Comparison of ENCODE assay signal across 1 cellular context in the genomic region with DNA sequence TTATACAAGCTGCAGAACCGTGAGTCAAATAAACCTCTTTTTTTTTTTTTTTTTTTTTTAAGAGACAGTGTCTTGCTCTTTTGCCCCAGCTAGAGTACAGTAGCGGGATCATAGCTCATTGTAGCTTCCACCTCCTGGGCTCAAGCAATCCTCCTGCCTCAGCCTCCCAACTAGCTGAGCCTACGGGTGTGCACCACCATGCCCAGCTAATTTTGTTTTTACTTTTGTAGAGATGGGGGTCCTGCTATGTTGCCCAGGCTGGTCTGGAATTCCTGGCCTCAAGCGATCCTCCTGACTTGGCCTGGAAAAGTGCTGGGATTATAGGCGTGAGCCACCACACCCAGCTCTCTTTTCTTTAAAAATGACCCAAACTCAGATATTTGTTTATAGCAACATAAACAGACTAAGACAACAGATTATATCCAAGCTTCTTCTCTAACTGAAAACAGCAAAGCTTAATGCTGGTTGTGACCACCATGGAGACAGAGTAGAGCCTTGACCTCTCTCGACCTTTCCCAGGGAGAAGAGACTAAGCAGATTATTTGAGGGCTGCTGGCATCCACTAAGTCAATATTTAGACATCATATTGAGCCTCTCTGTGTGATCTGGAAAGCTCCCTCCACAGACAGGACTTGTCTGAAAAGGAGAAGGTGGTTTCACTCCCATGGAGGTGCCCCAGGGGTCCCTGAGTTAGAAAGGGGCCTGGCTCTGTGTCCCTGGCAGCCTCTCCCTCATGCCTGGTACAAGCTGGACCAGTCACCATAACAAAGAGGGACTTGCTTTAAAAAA.
TF ChIP-seq lines count a peak whose summit lies in the region.

No MANE protein-coding gene starts in this region.

TF ChIP-seq in HepG2, 621 proteins besides CTCF, POLR2A, EP300 and RAD21 (continued from another document):
- TF ChIP-seq, protein P1, sequence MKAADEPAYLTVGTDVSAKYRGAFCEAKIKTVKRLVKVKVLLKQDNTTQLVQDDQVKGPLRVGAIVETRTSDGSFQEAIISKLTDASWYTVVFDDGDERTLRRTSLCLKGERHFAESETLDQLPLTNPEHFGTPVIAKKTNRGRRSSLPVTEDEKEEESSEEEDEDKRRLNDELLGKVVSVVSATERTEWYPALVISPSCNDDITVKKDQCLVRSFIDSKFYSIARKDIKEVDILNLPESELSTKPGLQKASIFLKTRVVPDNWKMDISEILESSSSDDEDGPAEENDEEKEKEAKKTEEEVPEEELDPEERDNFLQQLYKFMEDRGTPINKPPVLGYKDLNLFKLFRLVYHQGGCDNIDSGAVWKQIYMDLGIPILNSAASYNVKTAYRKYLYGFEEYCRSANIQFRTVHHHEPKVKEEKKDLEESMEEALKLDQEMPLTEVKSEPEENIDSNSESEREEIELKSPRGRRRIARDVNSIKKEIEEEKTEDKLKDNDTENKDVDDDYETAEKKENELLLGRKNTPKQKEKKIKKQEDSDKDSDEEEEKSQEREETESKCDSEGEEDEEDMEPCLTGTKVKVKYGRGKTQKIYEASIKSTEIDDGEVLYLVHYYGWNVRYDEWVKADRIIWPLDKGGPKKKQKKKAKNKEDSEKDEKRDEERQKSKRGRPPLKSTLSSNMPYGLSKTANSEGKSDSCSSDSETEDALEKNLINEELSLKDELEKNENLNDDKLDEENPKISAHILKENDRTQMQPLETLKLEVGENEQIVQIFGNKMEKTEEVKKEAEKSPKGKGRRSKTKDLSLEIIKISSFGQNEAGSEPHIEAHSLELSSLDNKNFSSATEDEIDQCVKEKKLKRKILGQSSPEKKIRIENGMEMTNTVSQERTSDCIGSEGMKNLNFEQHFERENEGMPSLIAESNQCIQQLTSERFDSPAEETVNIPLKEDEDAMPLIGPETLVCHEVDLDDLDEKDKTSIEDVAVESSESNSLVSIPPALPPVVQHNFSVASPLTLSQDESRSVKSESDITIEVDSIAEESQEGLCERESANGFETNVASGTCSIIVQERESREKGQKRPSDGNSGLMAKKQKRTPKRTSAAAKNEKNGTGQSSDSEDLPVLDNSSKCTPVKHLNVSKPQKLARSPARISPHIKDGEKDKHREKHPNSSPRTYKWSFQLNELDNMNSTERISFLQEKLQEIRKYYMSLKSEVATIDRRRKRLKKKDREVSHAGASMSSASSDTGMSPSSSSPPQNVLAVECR (CRISPR knock-in tag; IDR thresholded peaks at IDR 0.05; ENCODE audit: borderline replicate concordance) = no peak
- no peak for TF ChIP-seq SNRNP70 (IDR thresholded peaks at IDR 0.05; ENCODE audit: low read depth, low read length)
- no peak for TF ChIP-seq ZNF75D (CRISPR knock-in tag; IDR thresholded peaks at IDR 0.05; ENCODE audit: borderline replicate concordance)
- peak; percentile 82 to 85 for TF ChIP-seq NR2F1 (CRISPR knock-in tag; IDR thresholded peaks at IDR 0.05)
- TF ChIP-seq TEAD3 (CRISPR knock-in tag; optimal IDR thresholded peaks at IDR 0.05; ENCODE audit: borderline replicate concordance) = peak; percentile 89
- TF ChIP-seq HDAC2 (CRISPR knock-in tag; IDR thresholded peaks at IDR 0.05) = peak; percentile 45; the same call in 1 of the 2 replicates
- TF ChIP-seq FIP1L1 (IDR thresholded peaks at IDR 0.05; ENCODE audit: borderline replicate concordance, insufficient read depth, low read depth, low read length) = no peak
- TF ChIP-seq ZNF24 (IDR thresholded peaks at IDR 0.05) = no peak
- TF ChIP-seq ZNF331 (CRISPR knock-in tag; IDR thresholded peaks at IDR 0.05) = peak; percentile 13; the same call in 1 of the 2 replicates
- no peak for TF ChIP-seq ZNF766 (CRISPR knock-in tag; IDR thresholded peaks at IDR 0.05; ENCODE audit: borderline replicate concordance)
- no peak for TF ChIP-seq KDM5A (IDR thresholded peaks at IDR 0.05; ENCODE audit: borderline replicate concordance, low read length)
- no peak for TF ChIP-seq ZNF558 (CRISPR knock-in tag; IDR thresholded peaks at IDR 0.05; ENCODE audit: borderline replicate concordance)
- TF ChIP-seq NR2F2 (IDR thresholded peaks at IDR 0.05; ENCODE audit: borderline replicate concordance, low read depth) = peak; percentile 83
- no peak for TF ChIP-seq ZNF354B (CRISPR knock-in tag; IDR thresholded peaks at IDR 0.05)
- TF ChIP-seq ZNF749 (CRISPR knock-in tag; IDR thresholded peaks at IDR 0.05; ENCODE audit: borderline replicate concordance) = no peak
- TF ChIP-seq NFKB2 (CRISPR knock-in tag; IDR thresholded peaks at IDR 0.05; ENCODE audit: borderline replicate concordance) = no peak
- no peak for TF ChIP-seq KDM1A (CRISPR knock-in tag; IDR thresholded peaks at IDR 0.05)
- no peak for TF ChIP-seq NFIB (CRISPR knock-in tag; IDR thresholded peaks at IDR 0.05; ENCODE audit: borderline replicate concordance)
- no peak for TF ChIP-seq ZNF777 (CRISPR knock-in tag; IDR thresholded peaks at IDR 0.05)
- no peak for TF ChIP-seq FOXP1 (IDR thresholded peaks at IDR 0.05)
- TF ChIP-seq FOXP1 (CRISPR knock-in tag; IDR thresholded peaks at IDR 0.05) = peak; percentile 25; the same call in 1 of the 2 replicates
- no peak for TF ChIP-seq SSRP1 (CRISPR knock-in tag; IDR thresholded peaks at IDR 0.05)
- TF ChIP-seq ZSCAN9 (CRISPR knock-in tag; IDR thresholded peaks at IDR 0.05; ENCODE audit: borderline replicate concordance) = no peak
- no peak for TF ChIP-seq AGO1 (IDR thresholded peaks at IDR 0.05; ENCODE audit: low read depth, low read length, poor library complexity, severe bottlenecking)
- no peak for TF ChIP-seq NCOA1 (CRISPR knock-in tag; IDR thresholded peaks at IDR 0.05)
- peak; percentile 27; the same call in 1 of the 2 replicates for TF ChIP-seq PITX1 (CRISPR knock-in tag; IDR thresholded peaks at IDR 0.05)
- no peak for TF ChIP-seq YY1 (IDR thresholded peaks at IDR 0.05; ENCODE audit: insufficient read depth, insufficient replicate concordance, low read depth, low read length)
- TF ChIP-seq, protein P2, sequence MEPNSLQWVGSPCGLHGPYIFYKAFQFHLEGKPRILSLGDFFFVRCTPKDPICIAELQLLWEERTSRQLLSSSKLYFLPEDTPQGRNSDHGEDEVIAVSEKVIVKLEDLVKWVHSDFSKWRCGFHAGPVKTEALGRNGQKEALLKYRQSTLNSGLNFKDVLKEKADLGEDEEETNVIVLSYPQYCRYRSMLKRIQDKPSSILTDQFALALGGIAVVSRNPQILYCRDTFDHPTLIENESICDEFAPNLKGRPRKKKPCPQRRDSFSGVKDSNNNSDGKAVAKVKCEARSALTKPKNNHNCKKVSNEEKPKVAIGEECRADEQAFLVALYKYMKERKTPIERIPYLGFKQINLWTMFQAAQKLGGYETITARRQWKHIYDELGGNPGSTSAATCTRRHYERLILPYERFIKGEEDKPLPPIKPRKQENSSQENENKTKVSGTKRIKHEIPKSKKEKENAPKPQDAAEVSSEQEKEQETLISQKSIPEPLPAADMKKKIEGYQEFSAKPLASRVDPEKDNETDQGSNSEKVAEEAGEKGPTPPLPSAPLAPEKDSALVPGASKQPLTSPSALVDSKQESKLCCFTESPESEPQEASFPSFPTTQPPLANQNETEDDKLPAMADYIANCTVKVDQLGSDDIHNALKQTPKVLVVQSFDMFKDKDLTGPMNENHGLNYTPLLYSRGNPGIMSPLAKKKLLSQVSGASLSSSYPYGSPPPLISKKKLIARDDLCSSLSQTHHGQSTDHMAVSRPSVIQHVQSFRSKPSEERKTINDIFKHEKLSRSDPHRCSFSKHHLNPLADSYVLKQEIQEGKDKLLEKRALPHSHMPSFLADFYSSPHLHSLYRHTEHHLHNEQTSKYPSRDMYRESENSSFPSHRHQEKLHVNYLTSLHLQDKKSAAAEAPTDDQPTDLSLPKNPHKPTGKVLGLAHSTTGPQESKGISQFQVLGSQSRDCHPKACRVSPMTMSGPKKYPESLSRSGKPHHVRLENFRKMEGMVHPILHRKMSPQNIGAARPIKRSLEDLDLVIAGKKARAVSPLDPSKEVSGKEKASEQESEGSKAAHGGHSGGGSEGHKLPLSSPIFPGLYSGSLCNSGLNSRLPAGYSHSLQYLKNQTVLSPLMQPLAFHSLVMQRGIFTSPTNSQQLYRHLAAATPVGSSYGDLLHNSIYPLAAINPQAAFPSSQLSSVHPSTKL (CRISPR knock-in tag; IDR thresholded peaks at IDR 0.05) = peak; percentile 82
